Comparison of ENCODE assay signal across 15 cellular contexts in the genomic region with DNA sequence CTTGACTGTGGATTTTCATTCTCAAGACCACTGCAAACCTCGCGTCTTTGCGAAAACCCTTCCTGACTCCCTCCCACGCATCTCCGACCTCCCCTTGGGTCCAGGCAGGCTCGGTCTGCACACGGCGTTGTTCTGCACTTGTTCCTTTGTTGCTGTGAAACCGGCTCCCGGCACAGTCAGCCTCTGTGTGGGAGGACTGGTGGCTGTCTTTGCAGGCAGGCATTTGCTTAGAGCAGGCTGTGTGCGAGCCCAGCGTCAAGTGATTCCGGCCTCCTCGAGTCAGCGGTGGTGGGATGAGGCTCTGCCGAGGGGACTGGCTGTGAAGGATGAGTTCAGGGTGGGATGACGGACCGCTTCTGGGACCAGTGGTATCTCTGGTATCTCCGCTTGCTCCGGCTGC.
DNase-seq lines count a peak whose midpoint lies in the region; ATAC-seq, FAIRE-seq and TF ChIP-seq lines count a peak whose summit lies in the region.
"Had no signal": no experiment of that assay in that cellular context is flagged by ENCODE, and none has a peak within 500 bp of the region (broad histone marks: within the 10 kb centered on the region; RNA-seq: fewer than 3 reads in every experiment).

No MANE protein-coding gene starts in this region.

- no peak overlapping the region for H3K4me2 ChIP-seq in neural progenitor cell

- H4K20me1 ChIP-seq in neural progenitor cell (ENCODE audit: low read depth), result no peaks in the 10 kb centered on the region

- peaks cover 6% of the 10 kb centered on the region for H3K36me3 Mint-ChIP-seq in neural progenitor cell

- H2AFZ ChIP-seq in neural progenitor cell (replicated peaks), result no peak overlapping the region

- no peak for TF ChIP-seq CTCF in left ventricle myocardium inferior (IDR thresholded peaks at IDR 0.05; ENCODE audit: borderline replicate concordance)
- TF ChIP-seq CTCF in kidney (IDR thresholded peaks at IDR 0.05; ENCODE audit: borderline replicate concordance, extremely low read depth, insufficient read depth), result no peak
- no peak for TF ChIP-seq CTCF in neural progenitor cell (IDR thresholded peaks at IDR 0.05)
- no peak for TF ChIP-seq CTCF in uterus (IDR thresholded peaks at IDR 0.05)

- H3K4me1 ChIP-seq in left ventricle myocardium inferior, result peaks cover 13% of the 10 kb centered on the region
- H3K4me1 ChIP-seq in kidney (ENCODE audit: control insufficient read depth in 1 of 2, insufficient read depth in 1 of 2, low read depth in 1 of 2, low read length in 2 of 2), result no peaks in the 10 kb centered on the region
- peaks cover 5% of the 10 kb centered on the region for H3K4me1 ChIP-seq in neural progenitor cell
- H3K4me1 ChIP-seq in uterus, result no peaks in the 10 kb centered on the region

- H3F3A ChIP-seq in neural progenitor cell (ENCODE audit: low read depth), result no peaks in the 10 kb centered on the region

- no peak overlapping the region for H3K4me3 ChIP-seq in left ventricle myocardium inferior
- no peak overlapping the region for H3K4me3 ChIP-seq in kidney (ENCODE audit: low read length in 2 of 2)
- H3K4me3 ChIP-seq in neural progenitor cell, result no peak overlapping the region
- no peak overlapping the region for H3K4me3 ChIP-seq in uterus

- H3K27me3 ChIP-seq in left ventricle myocardium inferior (ENCODE audit: low read depth) (no peaks in the 10 kb centered on the region), neural progenitor cell (no peaks in the 10 kb centered on the region), uterus (no peaks in the 10 kb centered on the region)

- H3K27me3 Mint-ChIP-seq in neural progenitor cell (ENCODE audit: insufficient read depth, low read depth), result peaks cover 2% of the 10 kb centered on the region

- intact Hi-C loops in left ventricle myocardium superior (cut with micrococcal nuclease), result no loop called here
- intact Hi-C loops in left ventricle myocardium inferior (cut with micrococcal nuclease), result no loop called here
- intact Hi-C loops in kidney (cut with DNase I), result no loop called here
- intact Hi-C loops in uterus (cut with DNase I; ENCODE audit: low total_unique reads), result no loop called here

- no peak for TF ChIP-seq POLR2A in uterus (IDR thresholded peaks at IDR 0.05)

- H3K79me2 ChIP-seq in neural progenitor cell (ENCODE audit: low read depth), result no peaks in the 10 kb centered on the region

- H3K27ac Mint-ChIP-seq in neural progenitor cell, result peak overlapping the region; percentile 12

- H3K27ac ChIP-seq in left ventricle myocardium inferior (replicated peaks), result no peak overlapping the region
- H3K27ac ChIP-seq in kidney (ENCODE audit: low read depth in 2 of 2, low read length in 2 of 2), result no peak overlapping the region
- H3K27ac ChIP-seq in neural progenitor cell, result no peak overlapping the region
- H3K27ac ChIP-seq in uterus, result peak overlapping the region; percentile 39
- H3K27ac ChIP-seq: HL-60 had no signal

- FAIRE-seq in kidney (lab: Jason Lieb, UNC), result no peak
- FAIRE-seq in GM19239 (lab: Jason Lieb, UNC), result no peak

- H3K4me1 Mint-ChIP-seq in neural progenitor cell, result peaks cover 22% of the 10 kb centered on the region

- ATAC-seq in left ventricle myocardium superior (no peak), HG02885 (IDR thresholded peaks at IDR 0.05; ENCODE audit: poor library complexity, unreplicated experiment) (no peak)

- no peak overlapping the region for H3K4me3 Mint-ChIP-seq in neural progenitor cell

- DNase-seq in left ventricle myocardium superior (peak; percentile 37), left ventricle myocardium inferior (no peak), kidney (peak; percentile 63), neural progenitor cell (ENCODE audit: low spot score) (no peak), uterus (peak; percentile 55 to 74), GM19239 (ENCODE audit: insufficient read length, low spot score) (no peak), GF-D8 (lab: John Stamatoyannopoulos, UW) (no peak)
- DNase-seq: 8988T, DMS 273 treated with DMSO at 0.1 percent for 48 hours, H7, NCI-H1048, NCI-H226, NCI-H526 had no signal

- H3K9me3 ChIP-seq in left ventricle myocardium inferior (replicated peaks) (no peaks in the 10 kb centered on the region), kidney (ENCODE audit: control insufficient read depth in 1 of 2, low read length in 2 of 2) (no peaks in the 10 kb centered on the region), neural progenitor cell (ENCODE audit: low read depth) (no peaks in the 10 kb centered on the region), uterus (no peaks in the 10 kb centered on the region)

- H3K9ac ChIP-seq in kidney (ENCODE audit: low read length in 2 of 2) (no peak overlapping the region), neural progenitor cell (no peak overlapping the region)

- no peaks in the 10 kb centered on the region for H3K9me3 Mint-ChIP-seq in neural progenitor cell

- H3K36me3 ChIP-seq in left ventricle myocardium inferior (no peaks in the 10 kb centered on the region), kidney (ENCODE audit: control insufficient read depth in 1 of 2, insufficient read depth in 2 of 2, low read length in 2 of 2) (no peaks in the 10 kb centered on the region), neural progenitor cell (no peaks in the 10 kb centered on the region), uterus (no peaks in the 10 kb centered on the region)

Comparison
In these comparisons a context has a peak if more than half of its experiments do, and no peak if none do; other contexts are left out.
1. DNase-seq: peak in left ventricle myocardium superior (single experiment), kidney (single experiment) and uterus (2 of 2); none in left ventricle myocardium inferior (single experiment), neural progenitor cell (single experiment), GM19239 (single experiment) and GF-D8 (single experiment).
2. H3K27ac ChIP-seq: peak in uterus (2 of 2); none in left ventricle myocardium inferior (single experiment), kidney (0 of 2) and neural progenitor cell (single experiment).